In genomic region chr18:67705748-67706147, GRCh38 we compare ENCODE assay signal across 17 cellular contexts.
DNase-seq lines count a peak whose midpoint lies in the region; ATAC-seq and TF ChIP-seq lines count a peak whose summit lies in the region.
"Had no signal": no experiment of that assay in that cellular context is flagged by ENCODE, and none has a peak within 500 bp of the region (broad histone marks: within the 10 kb centered on the region; RNA-seq: fewer than 3 reads in every experiment).

No MANE protein-coding gene starts in this region.

- H3K9ac ChIP-seq in Loucy (ENCODE audit: low read depth, low read length, poor library complexity, severe bottlenecking), result no peak overlapping the region
- no peak overlapping the region for H3K9ac ChIP-seq in neuronal stem cell (ENCODE audit: low read depth, low read length, poor library complexity)

- H2BK120ac ChIP-seq in neuronal stem cell (ENCODE audit: low read depth, low read length), result no peak overlapping the region

- H4K20me1 ChIP-seq in GM23338 (replicated peaks; ENCODE audit: insufficient read depth), result no peaks in the 10 kb centered on the region
- no peaks in the 10 kb centered on the region for H4K20me1 ChIP-seq in Loucy (ENCODE audit: insufficient read depth, low read length, poor library complexity, severe bottlenecking)

- intact Hi-C loops in posterior vena cava (cut with DNase I), result no loop called here

- H2BK5ac ChIP-seq in neuronal stem cell (ENCODE audit: low read length), result no peak overlapping the region

- no peaks in the 10 kb centered on the region for H3K27me3 Mint-ChIP-seq in GM23338 (ENCODE audit: insufficient read depth, low read depth, poor library complexity)
- H3K27me3 Mint-ChIP-seq: activated naive CD4-positive, alpha-beta T cell treated with anti-CD3 and anti-CD28 coated beads, Interleukin-2, amount 10 ng/mL, durations not matched to agents 7 days and 5 days; CD4-positive, CD25-positive, alpha-beta regulatory T cell; central memory CD8-positive, alpha-beta T cell; stimulated activated naive B cell treated with anti-CD40 and anti-IgM and Interleukin-4, amounts not matched to agents 10 μg/mL and 1 μg/mL and 100 μg/mL, for 72 hours had no signal

- peak overlapping the region; percentile 53 for H3K18ac ChIP-seq in neuronal stem cell (ENCODE audit: low read length)

- H3K27me3 ChIP-seq in GM23338 (ENCODE audit: insufficient read depth) (no peaks in the 10 kb centered on the region), Loucy (ENCODE audit: insufficient read depth, low read length, poor library complexity, severe bottlenecking) (no peaks in the 10 kb centered on the region), neuronal stem cell (ENCODE audit: control insufficient read depth in 3 of 3, insufficient read depth in 3 of 3, low read depth in 1 of 3, low read length in 3 of 3) (no peaks in the 10 kb centered on the region)
- H3K27me3 ChIP-seq: heart right ventricle, vagina had no signal

- peaks cover 4% of the 10 kb centered on the region; the same call in 2 of the 3 replicates for H3K9me3 Mint-ChIP-seq in GM23338
- H3K9me3 Mint-ChIP-seq: activated naive CD4-positive, alpha-beta T cell treated with anti-CD3 and anti-CD28 coated beads, Interleukin-2, amount 10 ng/mL, durations not matched to agents 7 days and 5 days had no signal

- no peak overlapping the region for H2AK5ac ChIP-seq in neuronal stem cell (ENCODE audit: low read depth, low read length)

- H2BK12ac ChIP-seq in neuronal stem cell (ENCODE audit: low read length), result no peak overlapping the region

- no peak overlapping the region for H2BK15ac ChIP-seq in neuronal stem cell (ENCODE audit: low read length)

- no peak overlapping the region for H3K4me3 Mint-ChIP-seq in GM23338
- H3K4me3 Mint-ChIP-seq: activated naive CD4-positive, alpha-beta T cell treated with anti-CD3 and anti-CD28 coated beads, Interleukin-2, amount 10 ng/mL, durations not matched to agents 7 days and 5 days; CD4-positive, CD25-positive, alpha-beta regulatory T cell; central memory CD8-positive, alpha-beta T cell; nephron progenitor cell; stimulated activated naive B cell treated with anti-CD40 and anti-IgM and Interleukin-4, amounts not matched to agents 10 μg/mL and 1 μg/mL and 100 μg/mL, for 72 hours had no signal

- H4K91ac ChIP-seq in neuronal stem cell (ENCODE audit: low read depth, low read length, poor library complexity), result no peak overlapping the region

- H3K79me2 ChIP-seq in GM23338 (replicated peaks; ENCODE audit: insufficient read depth), result no peaks in the 10 kb centered on the region
- no peaks in the 10 kb centered on the region for H3K79me2 ChIP-seq in Loucy (ENCODE audit: insufficient read depth, low read length)

- H3K14ac ChIP-seq in neuronal stem cell (ENCODE audit: low read length), result no peak overlapping the region

- TF ChIP-seq CTCF in GM23338 (conservative IDR thresholded peaks at IDR 0.05; ENCODE audit: low read depth in 2 of 2) (peak; percentile 38 to 39; a peak in 3 of 4 replicates), Loucy (conservative IDR thresholded peaks at IDR 0.05; ENCODE audit: low read length) (peak; percentile 45), choroid plexus epithelial cell (conservative IDR thresholded peaks at IDR 0.05; ENCODE audit: low read depth, low read length) (peak; percentile 38)

- WGBS in neuronal stem cell (ENCODE audit: extremely low coverage in 2 of 2, insufficient read length in 2 of 2, insufficient replicate concordance in 1 of 2), 2 donors, result no CpG with 5 or more reads among the region's 2 CpGs

- ATAC-seq in GM23338 (peak; percentile 91), GM21381 (IDR thresholded peaks at IDR 0.05; ENCODE audit: unreplicated experiment) (no peak)
- ATAC-seq: heart right ventricle; stimulated activated naive B cell treated with anti-CD40 and anti-IgM and Interleukin-4, amounts not matched to agents 10 μg/mL and 1 μg/mL and 100 μg/mL, for 72 hours had no signal

- H3F3A ChIP-seq in GM23338 (replicated peaks; ENCODE audit: low read depth), result no peaks in the 10 kb centered on the region
- no peaks in the 10 kb centered on the region for H3F3A ChIP-seq in Loucy (ENCODE audit: low read depth)

- H3K4ac ChIP-seq in neuronal stem cell (ENCODE audit: low read length), result no peak overlapping the region

- H4K8ac ChIP-seq in neuronal stem cell (ENCODE audit: low read depth, low read length), result no peak overlapping the region

- H3K23ac ChIP-seq in neuronal stem cell (ENCODE audit: low read depth, low read length, poor library complexity), result no peak overlapping the region

- H3K4me2 ChIP-seq in GM23338 (no peak overlapping the region), Loucy (ENCODE audit: low read depth, low read length, poor library complexity, severe bottlenecking) (no peak overlapping the region), neuronal stem cell (ENCODE audit: insufficient read depth, low read length, poor library complexity, severe bottlenecking) (no peak overlapping the region)

- H3K27ac Mint-ChIP-seq in GM23338, result no peak overlapping the region
- H3K27ac Mint-ChIP-seq: activated naive CD4-positive, alpha-beta T cell treated with anti-CD3 and anti-CD28 coated beads, Interleukin-2, amount 10 ng/mL, durations not matched to agents 7 days and 5 days; CD4-positive, CD25-positive, alpha-beta regulatory T cell; nephron progenitor cell; stimulated activated naive B cell treated with anti-CD40 and anti-IgM and Interleukin-4, amounts not matched to agents 10 μg/mL and 1 μg/mL and 100 μg/mL, for 72 hours had no signal

- no peaks in the 10 kb centered on the region for H3K4me1 ChIP-seq in GM23338 (ENCODE audit: insufficient read depth)
- H3K4me1 ChIP-seq in Loucy (ENCODE audit: insufficient read depth, low read length, poor library complexity, severe bottlenecking), result no peaks in the 10 kb centered on the region
- peaks cover 2% of the 10 kb centered on the region in 2 donors for H3K4me1 ChIP-seq in neuronal stem cell (ENCODE audit: control insufficient read depth in 2 of 2, insufficient read depth in 1 of 2, low read depth in 1 of 2, low read length in 2 of 2)
- H3K4me1 ChIP-seq: heart right ventricle, vagina had no signal

- no peaks in the 10 kb centered on the region for H3K36me3 Mint-ChIP-seq in GM23338 (ENCODE audit: low read depth)
- H3K36me3 Mint-ChIP-seq: activated naive CD4-positive, alpha-beta T cell treated with anti-CD3 and anti-CD28 coated beads, Interleukin-2, amount 10 ng/mL, durations not matched to agents 7 days and 5 days; CD4-positive, CD25-positive, alpha-beta regulatory T cell; stimulated activated naive B cell treated with anti-CD40 and anti-IgM and Interleukin-4, amounts not matched to agents 10 μg/mL and 1 μg/mL and 100 μg/mL, for 72 hours had no signal

- no peaks in the 10 kb centered on the region for H3K36me3 ChIP-seq in GM23338 (ENCODE audit: insufficient read depth)
- no peaks in the 10 kb centered on the region for H3K36me3 ChIP-seq in Loucy (ENCODE audit: insufficient read depth, low read length)
- no peaks in the 10 kb centered on the region for H3K36me3 ChIP-seq in neuronal stem cell (replicated peaks in 1 of 2; ENCODE audit: control insufficient read depth in 2 of 2, insufficient read depth in 2 of 2, low read length in 2 of 2)
- H3K36me3 ChIP-seq: heart right ventricle, vagina had no signal

- H2AFZ ChIP-seq in GM23338 (peak overlapping the region; percentile 63; the same call in 1 of the 2 replicates), Loucy (ENCODE audit: low read length) (no peak overlapping the region), neuronal stem cell (ENCODE audit: low read length) (peak overlapping the region; percentile 55)

- H3K79me1 ChIP-seq in neuronal stem cell (ENCODE audit: low read depth, low read length), result no peaks in the 10 kb centered on the region

- H3K9me2 ChIP-seq in GM23338 (ENCODE audit: insufficient read depth) (no peaks in the 10 kb centered on the region), Loucy (replicated peaks; ENCODE audit: low read depth, low read length) (no peaks in the 10 kb centered on the region)

- no peak overlapping the region for H3K27ac ChIP-seq in GM23338 (ENCODE audit: low read depth)
- no peak overlapping the region for H3K27ac ChIP-seq in neuronal stem cell (replicated peaks; ENCODE audit: low read length)
- H3K27ac ChIP-seq: heart right ventricle, vagina had no signal

- peak; percentile 68 for DNase-seq in GM23338 (ENCODE audit: low spot score)
- peak; percentile 50 for DNase-seq in choroid plexus epithelial cell (ENCODE audit: low read depth)
- DNase-seq in neuronal stem cell (ENCODE audit: low spot score), result no peak
- no peak for DNase-seq in posterior vena cava (ENCODE audit: low spot score)
- no peak for DNase-seq in NCI-H1417 treated with DMSO at 0.1 percent for 48 hours (lab: John Stamatoyannopoulos, UW)
- DNase-seq: activated CD4-positive, CD25-positive, alpha-beta regulatory T cell; activated naive CD4-positive, alpha-beta T cell treated with anti-CD3 and anti-CD28 coated beads, Interleukin-2, amount 10 ng/mL, durations not matched to agents 7 days and 5 days; CD4-positive, CD25-positive, alpha-beta regulatory T cell; erythroblast; heart right ventricle; NCI-H2029 treated with DMSO at 0.1 percent for 48 hours; nephron progenitor cell; stimulated activated naive B cell treated with anti-CD40 and anti-IgM and Interleukin-4, amounts not matched to agents 10 μg/mL and 1 μg/mL and 100 μg/mL, for 72 hours had no signal

- H3K4me3 ChIP-seq in GM23338 (no peak overlapping the region), Loucy (ENCODE audit: low read length, poor library complexity, severe bottlenecking) (no peak overlapping the region), choroid plexus epithelial cell (ENCODE audit: low read depth, low read length) (no peak overlapping the region), neuronal stem cell (ENCODE audit: low read length in 2 of 2) (no peak overlapping the region)
- H3K4me3 ChIP-seq: heart right ventricle, vagina had no signal

- H3K9me3 ChIP-seq in Loucy (ENCODE audit: insufficient read depth, low read depth, low read length) (no peaks in the 10 kb centered on the region), neuronal stem cell (replicated peaks in 1 of 2; ENCODE audit: control insufficient read depth in 2 of 2, insufficient read depth in 1 of 2, low read depth in 1 of 2, low read length in 2 of 2) (no peaks in the 10 kb centered on the region)
- H3K9me3 ChIP-seq: heart right ventricle, vagina had no signal

- H3K4me1 Mint-ChIP-seq in GM23338, result peaks cover 21% of the 10 kb centered on the region
- H3K4me1 Mint-ChIP-seq: activated naive CD4-positive, alpha-beta T cell treated with anti-CD3 and anti-CD28 coated beads, Interleukin-2, amount 10 ng/mL, durations not matched to agents 7 days and 5 days; CD4-positive, CD25-positive, alpha-beta regulatory T cell; central memory CD8-positive, alpha-beta T cell; nephron progenitor cell; stimulated activated naive B cell treated with anti-CD40 and anti-IgM and Interleukin-4, amounts not matched to agents 10 μg/mL and 1 μg/mL and 100 μg/mL, for 72 hours had no signal

TF ChIP-seq in GM23338, 12 proteins besides CTCF, POLR2A, EP300 and RAD21:
- no peak for TF ChIP-seq POLR2AphosphoS5 (IDR thresholded peaks at IDR 0.05; ENCODE audit: low read depth)

Comparison
In these comparisons a context has a peak if more than half of its experiments do, and no peak if none do; other contexts are left out.
1. DNase-seq: peak in GM23338 (single experiment) and choroid plexus epithelial cell (single experiment); none in neuronal stem cell (single experiment), posterior vena cava (single experiment) and NCI-H1417 treated with DMSO at 0.1 percent for 48 hours (single experiment).
2. Peak in every context shown above with its lines, with median percentiles within 50 percentile points of each other: CTCF ChIP-seq.